ENCODE assay signal across 1 cellular context in the genomic region with DNA sequence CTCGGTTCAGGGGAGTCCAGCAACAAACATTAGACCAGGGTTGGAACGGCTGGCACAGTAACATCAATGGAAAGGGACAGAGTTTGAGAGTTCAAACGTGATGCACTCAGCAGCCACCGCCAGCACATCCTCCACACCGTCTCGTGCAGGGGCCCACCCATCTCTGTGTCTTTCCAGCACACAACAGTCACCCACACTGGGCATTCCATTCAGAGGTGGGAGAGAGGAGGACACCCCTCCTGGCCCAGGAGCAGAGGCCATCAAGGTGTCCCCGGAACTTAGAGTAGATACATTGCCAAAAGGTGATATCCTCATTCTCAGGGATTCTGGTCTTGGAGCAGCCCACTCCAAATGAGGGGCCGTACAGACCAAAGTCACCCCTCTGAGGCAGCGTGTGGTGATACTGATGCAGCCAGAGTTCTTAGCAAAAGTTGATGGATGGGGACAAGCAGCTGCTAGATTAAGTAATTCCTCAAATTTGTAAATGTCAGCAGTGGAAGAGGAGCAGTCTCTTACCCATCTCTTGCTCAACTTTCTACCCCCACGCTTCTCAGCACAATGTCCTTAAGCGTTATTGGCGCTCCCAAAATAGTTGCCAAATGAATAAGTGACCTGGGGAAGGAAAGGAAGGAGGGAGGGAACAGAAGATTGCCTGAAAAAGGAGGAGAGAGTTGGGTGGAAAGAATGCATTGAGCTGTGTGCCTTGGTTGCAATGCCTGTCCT.
TF ChIP-seq lines count a peak whose summit lies in the region.

No MANE protein-coding gene starts in this region.

TF ChIP-seq in K562, 482 proteins besides CTCF, POLR2A, EP300 and RAD21 (continued from another document):
- TF ChIP-seq, protein P1, sequence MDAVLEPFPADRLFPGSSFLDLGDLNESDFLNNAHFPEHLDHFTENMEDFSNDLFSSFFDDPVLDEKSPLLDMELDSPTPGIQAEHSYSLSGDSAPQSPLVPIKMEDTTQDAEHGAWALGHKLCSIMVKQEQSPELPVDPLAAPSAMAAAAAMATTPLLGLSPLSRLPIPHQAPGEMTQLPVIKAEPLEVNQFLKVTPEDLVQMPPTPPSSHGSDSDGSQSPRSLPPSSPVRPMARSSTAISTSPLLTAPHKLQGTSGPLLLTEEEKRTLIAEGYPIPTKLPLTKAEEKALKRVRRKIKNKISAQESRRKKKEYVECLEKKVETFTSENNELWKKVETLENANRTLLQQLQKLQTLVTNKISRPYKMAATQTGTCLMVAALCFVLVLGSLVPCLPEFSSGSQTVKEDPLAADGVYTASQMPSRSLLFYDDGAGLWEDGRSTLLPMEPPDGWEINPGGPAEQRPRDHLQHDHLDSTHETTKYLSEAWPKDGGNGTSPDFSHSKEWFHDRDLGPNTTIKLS (IDR thresholded peaks at IDR 0.05; ENCODE audit: borderline replicate concordance, low read depth): no peak
- TF ChIP-seq, protein P2, sequence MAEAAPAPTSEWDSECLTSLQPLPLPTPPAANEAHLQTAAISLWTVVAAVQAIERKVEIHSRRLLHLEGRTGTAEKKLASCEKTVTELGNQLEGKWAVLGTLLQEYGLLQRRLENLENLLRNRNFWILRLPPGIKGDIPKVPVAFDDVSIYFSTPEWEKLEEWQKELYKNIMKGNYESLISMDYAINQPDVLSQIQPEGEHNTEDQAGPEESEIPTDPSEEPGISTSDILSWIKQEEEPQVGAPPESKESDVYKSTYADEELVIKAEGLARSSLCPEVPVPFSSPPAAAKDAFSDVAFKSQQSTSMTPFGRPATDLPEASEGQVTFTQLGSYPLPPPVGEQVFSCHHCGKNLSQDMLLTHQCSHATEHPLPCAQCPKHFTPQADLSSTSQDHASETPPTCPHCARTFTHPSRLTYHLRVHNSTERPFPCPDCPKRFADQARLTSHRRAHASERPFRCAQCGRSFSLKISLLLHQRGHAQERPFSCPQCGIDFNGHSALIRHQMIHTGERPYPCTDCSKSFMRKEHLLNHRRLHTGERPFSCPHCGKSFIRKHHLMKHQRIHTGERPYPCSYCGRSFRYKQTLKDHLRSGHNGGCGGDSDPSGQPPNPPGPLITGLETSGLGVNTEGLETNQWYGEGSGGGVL (CRISPR knock-in tag; IDR thresholded peaks at IDR 0.05): no peak
